Comparison of ENCODE assay signal across 37 cellular contexts in the genomic region with DNA sequence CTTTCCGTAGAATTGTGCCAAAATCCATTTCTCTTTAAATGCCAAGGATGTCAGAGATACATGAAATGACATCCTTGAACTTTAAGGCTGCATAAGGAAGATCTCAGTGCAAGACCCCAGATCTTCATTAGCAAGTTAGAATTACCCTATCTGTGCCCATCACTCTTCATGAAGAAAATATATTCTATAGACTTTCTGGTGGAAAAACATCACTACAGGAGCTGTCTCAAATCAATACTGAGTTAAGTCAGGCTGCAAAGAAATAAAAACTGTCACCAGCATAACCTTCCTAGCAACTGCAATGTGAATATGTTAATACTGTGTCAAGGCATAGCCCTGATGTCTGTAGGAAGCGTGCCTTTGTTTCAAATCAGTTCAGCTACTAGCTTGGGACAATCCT.
"Had no signal": no experiment of that assay in that cellular context is flagged by ENCODE, and none has a peak within 500 bp of the region (broad histone marks: within the 10 kb centered on the region; RNA-seq: fewer than 3 reads in every experiment).

No MANE protein-coding gene starts in this region.

- H3K4me3 ChIP-seq: adrenal gland, body of pancreas, breast epithelium had no signal

- H3K4me1 ChIP-seq: body of pancreas, breast epithelium had no signal

- H3K27me3 Mint-ChIP-seq: activated B cell treated with CpG ODN at 0.5 μM for 24 hours; activated CD4-positive, alpha-beta memory T cell treated with anti-CD3 and anti-CD28 coated beads, Interleukin-2, amount 10 ng/mL, durations not matched to agents 7 days and 5 days; activated CD4-positive, alpha-beta T cell treated with anti-CD3 and anti-CD28 coated beads, Interleukin-2, amount 10 ng/mL, durations not matched to agents 24 days and 14 days; activated CD8-positive, alpha-beta memory T cell treated with anti-CD3 and anti-CD28 coated beads, Interleukin-2, amount 10 ng/mL, durations not matched to agents 7 days and 5 days; activated naive CD8-positive, alpha-beta T cell treated with anti-CD3 and anti-CD28 coated beads for 36 hours; activated T-cell treated with anti-CD3 and anti-CD28 coated beads, Interleukin-2, amount 50 U/mL, for 24 hours had no signal

- H3K4me3 Mint-ChIP-seq: activated B cell treated with CpG ODN at 0.5 μM for 24 hours; activated CD4-positive, alpha-beta memory T cell treated with anti-CD3 and anti-CD28 coated beads, Interleukin-2, amount 10 ng/mL, durations not matched to agents 7 days and 5 days; activated CD4-positive, alpha-beta T cell treated with anti-CD3 and anti-CD28 coated beads, Interleukin-2, amount 10 ng/mL, durations not matched to agents 24 days and 14 days; activated CD8-positive, alpha-beta memory T cell treated with anti-CD3 and anti-CD28 coated beads, Interleukin-2, amount 10 ng/mL, durations not matched to agents 7 days and 5 days; activated CD8-positive, alpha-beta T cell treated with anti-CD3 and anti-CD28 coated beads, Interleukin-2, amount 10 ng/mL, durations not matched to agents 7 days and 5 days; activated naive CD4-positive, alpha-beta T cell treated with anti-CD3 and anti-CD28 coated beads for 36 hours; activated naive CD8-positive, alpha-beta T cell treated with anti-CD3 and anti-CD28 coated beads for 36 hours; activated T-cell treated with anti-CD3 and anti-CD28 coated beads, Interleukin-2, amount 50 U/mL, for 24 hours; T-helper 1 cell treated with Interleukin-12 subunit alpha and Interleukin-12 subunit beta and Interleukin-4 antibody, amounts not matched to agents 30 μg/mL and 1 μg/mL, for 36 hours; T-helper 2 cell treated with Interferon-gamma antibody and Interleukin-4, amounts not matched to agents 5 μg/mL and 100 μg/mL, for 36 hours had no signal

- FAIRE-seq: astrocyte, TTC549 had no signal

- H3K27ac ChIP-seq: adrenal gland, body of pancreas, brain microvascular endothelial cell, breast epithelium, VCaP had no signal

- H3K4me1 Mint-ChIP-seq: activated B cell treated with CpG ODN at 0.5 μM for 24 hours; activated CD4-positive, alpha-beta memory T cell treated with anti-CD3 and anti-CD28 coated beads, Interleukin-2, amount 10 ng/mL, durations not matched to agents 7 days and 5 days; activated CD4-positive, alpha-beta T cell treated with anti-CD3 and anti-CD28 coated beads, Interleukin-2, amount 10 ng/mL, durations not matched to agents 24 days and 14 days; activated CD8-positive, alpha-beta memory T cell treated with anti-CD3 and anti-CD28 coated beads, Interleukin-2, amount 10 ng/mL, durations not matched to agents 7 days and 5 days; activated naive CD8-positive, alpha-beta T cell treated with anti-CD3 and anti-CD28 coated beads for 36 hours had no signal

- H3K9me3 ChIP-seq: adrenal gland, body of pancreas had no signal

- DNase-seq: activated B cell treated with CpG ODN at 0.5 μM for 24 hours; activated CD4-positive, alpha-beta memory T cell treated with anti-CD3 and anti-CD28 coated beads, Interleukin-2, amount 10 ng/mL, durations not matched to agents 7 days and 5 days; activated CD4-positive, alpha-beta T cell treated with anti-CD3 and anti-CD28 coated beads for 4 hours; activated CD4-positive, alpha-beta T cell treated with anti-CD3 and anti-CD28 coated beads, Interleukin-2, amount 10 ng/mL, durations not matched to agents 24 days and 14 days; activated CD4-positive, alpha-beta T cell treated with anti-CD3 and anti-CD28 coated beads, Interleukin-2, amount 50 U/mL, for 1 hour; activated CD4-positive, alpha-beta T cell treated with anti-CD3 and anti-CD28 coated beads, Interleukin-2, amount 50 U/mL, for 4 hours; activated CD4-positive, CD25-positive, alpha-beta regulatory T cell treated with anti-CD3 and anti-CD28 coated beads, Interleukin-2, amount 50 U/mL, for 72 hours; activated CD8-positive, alpha-beta memory T cell treated with anti-CD3 and anti-CD28 coated beads for 24 hours; activated CD8-positive, alpha-beta memory T cell treated with anti-CD3 and anti-CD28 coated beads, Interleukin-2, amount 10 ng/mL, durations not matched to agents 7 days and 5 days; activated CD8-positive, alpha-beta memory T cell treated with anti-CD3 and anti-CD28 coated beads, Interleukin-2, amount 50 U/mL, for 48 hours; activated CD8-positive, alpha-beta T cell treated with anti-CD3 and anti-CD28 coated beads, Interleukin-2, amount 10 ng/mL, durations not matched to agents 7 days and 5 days; activated effector memory CD4-positive, alpha-beta T cell treated with Interleukin-2 at 50 U/mL for 16 hours; activated gamma-delta T cell; activated naive CD4-positive, alpha-beta T cell; activated naive CD4-positive, alpha-beta T cell treated with anti-CD3 and anti-CD28 coated beads for 36 hours; activated naive CD4-positive, alpha-beta T cell treated with anti-CD3 and anti-CD28 coated beads, Interleukin-2, amount 50 U/mL, for 16 hours; activated naive CD8-positive, alpha-beta T cell treated with anti-CD3 and anti-CD28 coated beads for 36 hours; activated T-cell treated with anti-CD3 and anti-CD28 coated beads, Interleukin-2, amount 50 U/mL, for 24 hours; activated T-cell treated with anti-CD3 and anti-CD28 coated beads, Interleukin-2, amount 50 U/mL, for 48 hours; adrenal gland; amniotic stem cell; aorta; body of pancreas; brain microvascular endothelial cell; central memory CD4-positive, alpha-beta T cell; cerebellar nuclear complex; T-helper 1 cell; T-helper 2 cell; T-helper 9 cell had no signal

- H3K9me3 Mint-ChIP-seq: activated CD4-positive, alpha-beta T cell treated with anti-CD3 and anti-CD28 coated beads, Interleukin-2, amount 10 ng/mL, durations not matched to agents 24 days and 14 days had no signal

- H3K27me3 ChIP-seq: adrenal gland, body of pancreas, brain microvascular endothelial cell, breast epithelium had no signal

- H3K36me3 ChIP-seq: adrenal gland, brain microvascular endothelial cell, breast epithelium had no signal

- H3K27ac Mint-ChIP-seq: activated B cell treated with CpG ODN at 0.5 μM for 24 hours; activated CD4-positive, alpha-beta memory T cell treated with anti-CD3 and anti-CD28 coated beads, Interleukin-2, amount 10 ng/mL, durations not matched to agents 7 days and 5 days; activated CD4-positive, alpha-beta T cell treated with anti-CD3 and anti-CD28 coated beads, Interleukin-2, amount 10 ng/mL, durations not matched to agents 24 days and 14 days; activated CD8-positive, alpha-beta memory T cell treated with anti-CD3 and anti-CD28 coated beads, Interleukin-2, amount 10 ng/mL, durations not matched to agents 7 days and 5 days; activated CD8-positive, alpha-beta T cell treated with anti-CD3 and anti-CD28 coated beads, Interleukin-2, amount 10 ng/mL, durations not matched to agents 7 days and 5 days; activated naive CD4-positive, alpha-beta T cell treated with anti-CD3 and anti-CD28 coated beads for 36 hours; activated naive CD4-positive, alpha-beta T cell treated with anti-CD3 and anti-CD28 coated beads, Interleukin-2, amount 50 U/mL, for 72 hours; activated naive CD8-positive, alpha-beta T cell treated with anti-CD3 and anti-CD28 coated beads for 36 hours; activated T-cell treated with anti-CD3 and anti-CD28 coated beads, Interleukin-2, amount 50 U/mL, for 24 hours; activated T-helper 2 cell treated with anti-CD3 and anti-CD28 coated beads, Interferon-gamma antibody, Interleukin-2, Interleukin-4, amounts not matched to agents 10 μg/mL and 5 μg/mL and 100 μg/mL, durations not matched to agents 14 hours and 24 hours and 36 hours; T-helper 1 cell treated with Interleukin-12 subunit alpha and Interleukin-12 subunit beta and Interleukin-4 antibody, amounts not matched to agents 30 μg/mL and 1 μg/mL, for 36 hours; T-helper 2 cell treated with Interferon-gamma antibody and Interleukin-4, amounts not matched to agents 5 μg/mL and 100 μg/mL, for 36 hours had no signal
